In genomic region chr12:93319523-93320045, GRCh38 we compare ENCODE assay signal across 1 cellular context.
TF ChIP-seq lines count a peak whose summit lies in the region.

No MANE protein-coding gene starts in this region.

TF ChIP-seq in K562, 482 proteins besides CTCF, POLR2A, EP300 and RAD21 (continued from another document):
- TF ChIP-seq PTTG1 (tag; IDR thresholded peaks at IDR 0.05; ENCODE audit: low read depth), result 0 out of 2 replicates have a peak, but pooled peaks have one; percentile 24
- TF ChIP-seq ZNF347 (CRISPR knock-in tag; IDR thresholded peaks at IDR 0.05; ENCODE audit: low read depth), result no peak
- TF ChIP-seq TAF7 (tag; IDR thresholded peaks at IDR 0.05), result no peak
- TF ChIP-seq ZBTB11 (CRISPR knock-in tag; IDR thresholded peaks at IDR 0.05), result no peak
- no peak for TF ChIP-seq ZNF740 (CRISPR knock-in tag; IDR thresholded peaks at IDR 0.05)
- TF ChIP-seq ZNF740 (tag; IDR thresholded peaks at IDR 0.05), result peak in 1 of 2 experiments; percentile 71; a peak in 2 of 4 replicates
- no peak for TF ChIP-seq SMAD4 (CRISPR knock-in tag; conservative IDR thresholded peaks at IDR 0.05)
- no peak for TF ChIP-seq CC2D1A (IDR thresholded peaks at IDR 0.05)
- peak; percentile 6; the same call in 1 of the 2 replicates for TF ChIP-seq ATF3 (IDR thresholded peaks at IDR 0.05)
- TF ChIP-seq ATF3 (CRISPR knock-in tag; conservative IDR thresholded peaks at IDR 0.05), result no peak
- no peak for TF ChIP-seq YBX1 (IDR thresholded peaks at IDR 0.05)
- TF ChIP-seq ZNF584 (CRISPR knock-in tag; IDR thresholded peaks at IDR 0.05; ENCODE audit: low read depth), result 0 out of 2 replicates have a peak, but pooled peaks have one; percentile 30
- TF ChIP-seq EHMT2 (IDR thresholded peaks at IDR 0.05), result no peak
- TF ChIP-seq ZKSCAN3 (CRISPR knock-in tag; IDR thresholded peaks at IDR 0.05), result no peak
- 0 out of 2 replicates have a peak, but pooled peaks have one; percentile 41 for TF ChIP-seq MEF2D (tag; conservative IDR thresholded peaks at IDR 0.05; ENCODE audit: low read depth)
- no peak for TF ChIP-seq USF2 (CRISPR knock-in tag; IDR thresholded peaks at IDR 0.05)
- TF ChIP-seq AFF4 (CRISPR knock-in tag; IDR thresholded peaks at IDR 0.05), result no peak
- TF ChIP-seq RERE (CRISPR knock-in tag; IDR thresholded peaks at IDR 0.05; ENCODE audit: borderline replicate concordance), result no peak
- no peak for TF ChIP-seq ZNF785 (CRISPR knock-in tag; IDR thresholded peaks at IDR 0.05)
- no peak for TF ChIP-seq ZNF717 (CRISPR knock-in tag; IDR thresholded peaks at IDR 0.05)
- no peak for TF ChIP-seq DIDO1 (tag; IDR thresholded peaks at IDR 0.05; ENCODE audit: low read depth)
- TF ChIP-seq ZNF583 (CRISPR knock-in tag; IDR thresholded peaks at IDR 0.05), result no peak
- peak; percentile 57 for TF ChIP-seq ZNF316 (IDR thresholded peaks at IDR 0.05)
- TF ChIP-seq ZNF431 (CRISPR knock-in tag; IDR thresholded peaks at IDR 0.05), result no peak
- TF ChIP-seq ZFX (CRISPR knock-in tag; IDR thresholded peaks at IDR 0.05), result no peak
- TF ChIP-seq E2F8 (IDR thresholded peaks at IDR 0.05; ENCODE audit: low read depth, partially characterized antibody), result no peak
- no peak; the same call in 1 of the 2 replicates for TF ChIP-seq NBN (IDR thresholded peaks at IDR 0.05; ENCODE audit: low read depth)
- no peak for TF ChIP-seq KDM5B (IDR thresholded peaks at IDR 0.05; ENCODE audit: insufficient replicate concordance, low read depth, low read length)
- TF ChIP-seq ZNF217 (CRISPR knock-in tag; IDR thresholded peaks at IDR 0.05), result no peak
- no peak for TF ChIP-seq GABPB1 (CRISPR knock-in tag; IDR thresholded peaks at IDR 0.05)
- TF ChIP-seq TCF7 (IDR thresholded peaks at IDR 0.05; ENCODE audit: borderline replicate concordance), result no peak
- no peak for TF ChIP-seq BDP1 (IDR thresholded peaks at IDR 0.05; ENCODE audit: insufficient read depth, insufficient read length)
- TF ChIP-seq ZFP36 (IDR thresholded peaks at IDR 0.05; ENCODE audit: low read depth, low read length, partially characterized antibody), result no peak
- TF ChIP-seq LCOR (CRISPR knock-in tag; IDR thresholded peaks at IDR 0.05), result no peak
- no peak for TF ChIP-seq TEAD2 (tag; IDR thresholded peaks at IDR 0.05)
- TF ChIP-seq MCM2 (IDR thresholded peaks at IDR 0.05; ENCODE audit: low read depth), result no peak
- TF ChIP-seq ZNF41 (CRISPR knock-in tag; conservative IDR thresholded peaks at IDR 0.05), result no peak
- no peak for TF ChIP-seq ETV6 (IDR thresholded peaks at IDR 0.05; ENCODE audit: borderline replicate concordance in 1 of 2, low read depth in 2 of 2, low read length in 1 of 2)
- TF ChIP-seq ETV6 (CRISPR knock-in tag; IDR thresholded peaks at IDR 0.05; ENCODE audit: borderline replicate concordance), result no peak
- TF ChIP-seq FOXK1 (CRISPR knock-in tag; IDR thresholded peaks at IDR 0.05; ENCODE audit: borderline replicate concordance), result no peak
- no peak for TF ChIP-seq NR2C2 (CRISPR knock-in tag; IDR thresholded peaks at IDR 0.05)
- peak; percentile 62; the same call in 1 of the 2 replicates for TF ChIP-seq NR2C2 (tag; IDR thresholded peaks at IDR 0.05)
- TF ChIP-seq ZNF282 (CRISPR knock-in tag; IDR thresholded peaks at IDR 0.05), result no peak
